1 cellular context compared by ENCODE assay signal in genomic region chr2:28357055-28357454, GRCh38.
A peak's percentile ranks its signal among the peaks of the same experiment; 100 is the strongest.
TF ChIP-seq lines count a peak whose summit lies in the region.

No MANE protein-coding gene starts in this region.

TF ChIP-seq in HepG2, 621 proteins besides CTCF, POLR2A, EP300 and RAD21 (continued from another document):
- TF ChIP-seq PBX3 (CRISPR knock-in tag; IDR thresholded peaks at IDR 0.05; ENCODE audit: borderline replicate concordance) (no peak), TRIM24 (CRISPR knock-in tag; IDR thresholded peaks at IDR 0.05) (no peak), KDM4B (CRISPR knock-in tag; IDR thresholded peaks at IDR 0.05) (no peak), MTA1 (CRISPR knock-in tag; IDR thresholded peaks at IDR 0.05; ENCODE audit: borderline replicate concordance) (0 out of 2 replicates have a peak, but pooled peaks have one; percentile 23), TGIF2 (CRISPR knock-in tag; IDR thresholded peaks at IDR 0.05) (no peak), HIC2 (CRISPR knock-in tag; IDR thresholded peaks at IDR 0.05; ENCODE audit: low read depth) (peak; percentile 50; the same call in 1 of the 2 replicates), ZNF709 (CRISPR knock-in tag; IDR thresholded peaks at IDR 0.05) (no peak), ZNF772 (CRISPR knock-in tag; IDR thresholded peaks at IDR 0.05) (no peak)
- TF ChIP-seq, protein P1, sequence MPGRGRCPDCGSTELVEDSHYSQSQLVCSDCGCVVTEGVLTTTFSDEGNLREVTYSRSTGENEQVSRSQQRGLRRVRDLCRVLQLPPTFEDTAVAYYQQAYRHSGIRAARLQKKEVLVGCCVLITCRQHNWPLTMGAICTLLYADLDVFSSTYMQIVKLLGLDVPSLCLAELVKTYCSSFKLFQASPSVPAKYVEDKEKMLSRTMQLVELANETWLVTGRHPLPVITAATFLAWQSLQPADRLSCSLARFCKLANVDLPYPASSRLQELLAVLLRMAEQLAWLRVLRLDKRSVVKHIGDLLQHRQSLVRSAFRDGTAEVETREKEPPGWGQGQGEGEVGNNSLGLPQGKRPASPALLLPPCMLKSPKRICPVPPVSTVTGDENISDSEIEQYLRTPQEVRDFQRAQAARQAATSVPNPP (CRISPR knock-in tag; IDR thresholded peaks at IDR 0.05) = no peak
- TF ChIP-seq, protein P2, sequence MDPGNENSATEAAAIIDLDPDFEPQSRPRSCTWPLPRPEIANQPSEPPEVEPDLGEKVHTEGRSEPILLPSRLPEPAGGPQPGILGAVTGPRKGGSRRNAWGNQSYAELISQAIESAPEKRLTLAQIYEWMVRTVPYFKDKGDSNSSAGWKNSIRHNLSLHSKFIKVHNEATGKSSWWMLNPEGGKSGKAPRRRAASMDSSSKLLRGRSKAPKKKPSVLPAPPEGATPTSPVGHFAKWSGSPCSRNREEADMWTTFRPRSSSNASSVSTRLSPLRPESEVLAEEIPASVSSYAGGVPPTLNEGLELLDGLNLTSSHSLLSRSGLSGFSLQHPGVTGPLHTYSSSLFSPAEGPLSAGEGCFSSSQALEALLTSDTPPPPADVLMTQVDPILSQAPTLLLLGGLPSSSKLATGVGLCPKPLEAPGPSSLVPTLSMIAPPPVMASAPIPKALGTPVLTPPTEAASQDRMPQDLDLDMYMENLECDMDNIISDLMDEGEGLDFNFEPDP (CRISPR knock-in tag; conservative IDR thresholded peaks at IDR 0.05) = no peak
- TF ChIP-seq, protein P3, sequence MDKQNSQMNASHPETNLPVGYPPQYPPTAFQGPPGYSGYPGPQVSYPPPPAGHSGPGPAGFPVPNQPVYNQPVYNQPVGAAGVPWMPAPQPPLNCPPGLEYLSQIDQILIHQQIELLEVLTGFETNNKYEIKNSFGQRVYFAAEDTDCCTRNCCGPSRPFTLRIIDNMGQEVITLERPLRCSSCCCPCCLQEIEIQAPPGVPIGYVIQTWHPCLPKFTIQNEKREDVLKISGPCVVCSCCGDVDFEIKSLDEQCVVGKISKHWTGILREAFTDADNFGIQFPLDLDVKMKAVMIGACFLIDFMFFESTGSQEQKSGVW (CRISPR knock-in tag; IDR thresholded peaks at IDR 0.05; ENCODE audit: borderline replicate concordance) = no peak
TF ChIP-seq in HepG2: peak in this region for 3.
